12 cellular contexts compared by ENCODE assay signal in genomic region chr15:68353418-68354145, GRCh38.
DNase-seq lines count a peak whose midpoint lies in the region; ATAC-seq, FAIRE-seq and TF ChIP-seq lines count a peak whose summit lies in the region.
"Had no signal": no experiment of that assay in that cellular context is flagged by ENCODE, and none has a peak within 500 bp of the region (broad histone marks: within the 10 kb centered on the region; RNA-seq: fewer than 3 reads in every experiment).

No MANE protein-coding gene starts in this region.

- H3K4me2 ChIP-seq in A549 (no peak overlapping the region), HCT116 (ENCODE audit: low read length) (peak overlapping the region; percentile 62; the same call in 1 of the 2 replicates)
- H3K4me2 ChIP-seq: KMS-11 had no signal

- H3K9me3 ChIP-seq in A549 (peaks cover 15% of the 10 kb centered on the region), HCT116 (ENCODE audit: control insufficient read depth in 1 of 2, insufficient read depth in 1 of 2, low read depth in 1 of 2, low read length in 2 of 2) (no peaks in the 10 kb centered on the region), mesodermal cell (ENCODE audit: control insufficient read depth, low read length) (peaks cover 3% of the 10 kb centered on the region), upper lobe of left lung (peaks cover 0 to 9% (median 3%) of the 10 kb centered on the region in 4 donors), right lobe of liver (no peaks in the 10 kb centered on the region)

- no peaks in the 10 kb centered on the region for H3K9me2 ChIP-seq in HCT116 (ENCODE audit: insufficient read depth)

- no peak for TF ChIP-seq RAD21 in A549 (conservative IDR thresholded peaks at IDR 0.05 in 1 of 2, IDR thresholded peaks at IDR 0.05 in 1 of 2)
- no peak for TF ChIP-seq RAD21 in HCT116 (IDR thresholded peaks at IDR 0.05; ENCODE audit: low read depth)

- H3K4me1 ChIP-seq in A549 (peaks cover 42% of the 10 kb centered on the region), HCT116 (ENCODE audit: control insufficient read depth in 1 of 2, insufficient read depth in 2 of 2, low read length in 2 of 2) (peaks cover 22 to 55% of the 10 kb centered on the region in 2 experiments), mesodermal cell (ENCODE audit: control insufficient read depth, insufficient read depth, low read length, poor library complexity, severe bottlenecking) (peaks cover 24% of the 10 kb centered on the region), upper lobe of left lung (peaks cover 0 to 8% (median 3%) of the 10 kb centered on the region in 4 donors), right lobe of liver (no peaks in the 10 kb centered on the region)

- H3K27me3 ChIP-seq in HCT116 (ENCODE audit: insufficient read depth, low read length) = no peaks in the 10 kb centered on the region
- no peaks in the 10 kb centered on the region for H3K27me3 ChIP-seq in brain microvascular endothelial cell (replicated peaks)
- no peaks in the 10 kb centered on the region for H3K27me3 ChIP-seq in upper lobe of left lung
- H3K27me3 ChIP-seq in right lobe of liver = no peaks in the 10 kb centered on the region

- TF ChIP-seq CTCF in A549 (IDR thresholded peaks at IDR 0.05) (no peak), HCT116 (IDR thresholded peaks at IDR 0.05 in 2 of 3, conservative IDR thresholded peaks at IDR 0.05 in 1 of 3; ENCODE audit: borderline replicate concordance in 1 of 3, insufficient read depth in 1 of 3, low read depth in 2 of 3, low read length in 2 of 3) (no peak), brain microvascular endothelial cell (IDR thresholded peaks at IDR 0.05; ENCODE audit: low read depth, low read length, missing control alignments) (no peak), upper lobe of left lung (IDR thresholded peaks at IDR 0.05) (no peak), right lobe of liver (IDR thresholded peaks at IDR 0.05) (no peak)

- intact Hi-C loops in HCT116 (cut with micrococcal nuclease) = no loop called here
- intact Hi-C loops in right lobe of liver (cut with DNase I) = no loop called here

- DNase-seq in A549 (ENCODE audit: low read depth in 1 of 2, low spot score in 1 of 2) = no peak
- no peak for DNase-seq in HCT116 (ENCODE audit: low read depth, low spot score)
- DNase-seq in brain microvascular endothelial cell = no peak
- DNase-seq in upper lobe of left lung = no peak
- no peak for DNase-seq in right lobe of liver
- DNase-seq: C1 segment of cervical spinal cord; NCI-H187; stimulated activated CD4-positive, alpha-beta T cell treated with anti-CD3 and anti-CD28 coated beads, Interleukin-15, amount 100 ng/mL, for 24 hours had no signal

- POLR2A ChIA-PET in A549 (lab: Yijun Ruan, JAX) (interaction anchor here (0.6 kb wide), 1 partner anchor 22 kb away, joined by 3 read pairs; no protein-coding TSS in a partner anchor), HCT116 (lab: Charles Lee) (interaction anchor here (0.6 kb wide), 1 partner anchor 571 kb away, joined by 3 read pairs; no protein-coding TSS in a partner anchor)

- RAD21 ChIA-PET in HCT116 (lab: Charles Lee; ENCODE audit: low non-redundant PET in 1 of 2, low total read pairs in 2 of 2, uncharacterized antibody in 2 of 2, unreplicated experiment in 2 of 2) = interaction anchor here in 1 of 2 experiments (1.5 kb wide), 1 partner anchor 47 kb away, joined by 3 read pairs; no protein-coding TSS in a partner anchor

- in situ Hi-C loops in brain microvascular endothelial cell (cut with HindIII; ENCODE audit: low pct_ligation_motif_present, low sequenced_read_pairs) = no loop called here

- ATAC-seq in A549 (no peak), HCT116 (no peak), HG02763 (IDR thresholded peaks at IDR 0.05; ENCODE audit: unreplicated experiment) (no peak), upper lobe of left lung (ENCODE audit: low FRiP score in 2 of 2) (no peak), right lobe of liver (no peak)
- no peak for ATAC-seq in stimulated activated memory B cell treated with anti-CD40 and anti-IgM and Interleukin-4, amounts not matched to agents 10 μg/mL and 1 μg/mL and 100 μg/mL, for 72 hours

- H3K4me3 ChIP-seq in A549 (no peak overlapping the region), HCT116 (replicated peaks in 1 of 2; ENCODE audit: low read depth in 1 of 2, low read length in 2 of 2) (no peak overlapping the region), brain microvascular endothelial cell (ENCODE audit: low read depth, low read length) (no peak overlapping the region), mesodermal cell (ENCODE audit: extremely low read depth, insufficient read depth, low read length, poor library complexity, severe bottlenecking) (no peak overlapping the region), upper lobe of left lung (no peak overlapping the region), right lobe of liver (no peak overlapping the region)

- TF ChIP-seq POLR2A in A549 (IDR thresholded peaks at IDR 0.05; ENCODE audit: low read length) (no peak), HCT116 (IDR thresholded peaks at IDR 0.05; ENCODE audit: borderline replicate concordance, extremely low read depth, insufficient read depth, insufficient read length) (no peak), upper lobe of left lung (IDR thresholded peaks at IDR 0.05) (no peak), right lobe of liver (IDR thresholded peaks at IDR 0.05) (no peak)

- no peak for FAIRE-seq in A549 (lab: Jason Lieb, UNC)

- WGBS in A549 (ENCODE audit: missing lambda C conversion rate) = 88% methylated on average over 7 of the region's 7 CpGs
- WGBS in mesodermal cell (ENCODE audit: insufficient coverage in 2 of 2), 2 experiments = 90 to 100% methylated on average over 4 to 5 of the region's 7 CpGs
- 91% methylated on average over 7 of the region's 7 CpGs for WGBS in upper lobe of left lung, 2 donors
- WGBS in right lobe of liver (ENCODE audit: insufficient coverage, low coverage, low lambda C conversion rate, missing lambda C conversion rate) = 87% methylated on average over 5 of the region's 7 CpGs

- peaks cover 7% of the 10 kb centered on the region for H3K4me1 Mint-ChIP-seq in stimulated activated memory B cell treated with anti-CD40 and anti-IgM and Interleukin-4, amounts not matched to agents 10 μg/mL and 1 μg/mL and 100 μg/mL, for 72 hours

- no peaks in the 10 kb centered on the region for H3K36me3 Mint-ChIP-seq in stimulated activated memory B cell treated with anti-CD40 and anti-IgM and Interleukin-4, amounts not matched to agents 10 μg/mL and 1 μg/mL and 100 μg/mL, for 72 hours

- no peak overlapping the region for H3K27ac Mint-ChIP-seq in stimulated activated memory B cell treated with anti-CD40 and anti-IgM and Interleukin-4, amounts not matched to agents 10 μg/mL and 1 μg/mL and 100 μg/mL, for 72 hours

- peak overlapping the region; percentile 75 to 84 for H3K27ac ChIP-seq in A549
- no peak overlapping the region for H3K27ac ChIP-seq in HCT116 (ENCODE audit: low read depth, low read length)
- H3K27ac ChIP-seq in brain microvascular endothelial cell = peak overlapping the region; percentile 97
- H3K27ac ChIP-seq in mesodermal cell (ENCODE audit: low read depth, low read length, severe bottlenecking) = peak overlapping the region; percentile 49
- H3K27ac ChIP-seq in upper lobe of left lung = no peak overlapping the region
- H3K27ac ChIP-seq in right lobe of liver = no peak overlapping the region
- H3K27ac ChIP-seq: KMS-11 had no signal

- H3K27me3 Mint-ChIP-seq in stimulated activated memory B cell treated with anti-CD40 and anti-IgM and Interleukin-4, amounts not matched to agents 10 μg/mL and 1 μg/mL and 100 μg/mL, for 72 hours = peaks cover 10% of the 10 kb centered on the region

- no peak overlapping the region for H2AFZ ChIP-seq in HCT116 (ENCODE audit: low read depth, low read length, poor library complexity, severe bottlenecking)

- H3K9me3 Mint-ChIP-seq in stimulated activated memory B cell treated with anti-CD40 and anti-IgM and Interleukin-4, amounts not matched to agents 10 μg/mL and 1 μg/mL and 100 μg/mL, for 72 hours = no peaks in the 10 kb centered on the region

- BruUV-seq in HCT116 (replicated peaks; lab: Mats Ljungman, UMichigan) = no TSS peak

- no peaks in the 10 kb centered on the region for H3K36me3 ChIP-seq in HCT116 (ENCODE audit: control insufficient read depth in 1 of 2, insufficient read depth in 2 of 2, low read length in 2 of 2)
- peaks cover 46% of the 10 kb centered on the region for H3K36me3 ChIP-seq in brain microvascular endothelial cell (replicated peaks)
- H3K36me3 ChIP-seq in mesodermal cell (ENCODE audit: control insufficient read depth, insufficient read depth, low read length) = no peaks in the 10 kb centered on the region
- no peaks in the 10 kb centered on the region for H3K36me3 ChIP-seq in upper lobe of left lung
- H3K36me3 ChIP-seq in right lobe of liver = no peaks in the 10 kb centered on the region

- no peak for TF ChIP-seq EP300 in A549 (IDR thresholded peaks at IDR 0.05)
- TF ChIP-seq EP300 in upper lobe of left lung (IDR thresholded peaks at IDR 0.05) = no peak

- H3K9ac ChIP-seq in HCT116 (ENCODE audit: low read length) = no peak overlapping the region
- H3K9ac ChIP-seq: KMS-11 had no signal

- no peaks in the 10 kb centered on the region for H4K20me1 ChIP-seq in HCT116 (ENCODE audit: insufficient read depth)

- CTCF ChIA-PET in A549 (lab: Yijun Ruan, JAX) = interaction anchor here (0.5 to 4.0 kb wide), 8 partner anchors 8 to 196 kb away, joined by 3 to 22 read pairs (median 5); no protein-coding TSS in a partner anchor
- CTCF ChIA-PET in HCT116 (lab: Charles Lee) = interaction anchor here (0.5 to 1.2 kb wide), 2 partner anchors 47 to 1787 kb away, joined by 4 to 5 read pairs; no protein-coding TSS in a partner anchor

- no peak overlapping the region for H3K4me3 Mint-ChIP-seq in stimulated activated memory B cell treated with anti-CD40 and anti-IgM and Interleukin-4, amounts not matched to agents 10 μg/mL and 1 μg/mL and 100 μg/mL, for 72 hours

- H3K79me2 ChIP-seq in HCT116 (ENCODE audit: insufficient read depth, low read length) = no peaks in the 10 kb centered on the region

TF ChIP-seq in A549, 52 proteins besides CTCF, POLR2A, EP300 and RAD21:
- TF ChIP-seq MAFK (IDR thresholded peaks at IDR 0.05; ENCODE audit: partially characterized antibody) (peak; percentile 39), RNF2 (IDR thresholded peaks at IDR 0.05; ENCODE audit: borderline replicate concordance, low read depth) (no peak)

TF ChIP-seq in HCT116, 20 proteins besides CTCF, POLR2A, EP300 and RAD21:
- TF ChIP-seq ZFX (IDR thresholded peaks at IDR 0.05) = peak; percentile 11; the same call in 1 of the 2 replicates
- TF ChIP-seq CEBPB (IDR thresholded peaks at IDR 0.05; ENCODE audit: low read depth) = no peak

Comparison
In these comparisons a context has a peak if more than half of its experiments do, and no peak if none do; other contexts are left out.
1. H3K27ac ChIP-seq: peak in A549 (2 of 2), brain microvascular endothelial cell (single experiment) and mesodermal cell (single experiment); none in HCT116 (single experiment), upper lobe of left lung (0 of 4) and right lobe of liver (0 of 3).